In the genomic region with DNA sequence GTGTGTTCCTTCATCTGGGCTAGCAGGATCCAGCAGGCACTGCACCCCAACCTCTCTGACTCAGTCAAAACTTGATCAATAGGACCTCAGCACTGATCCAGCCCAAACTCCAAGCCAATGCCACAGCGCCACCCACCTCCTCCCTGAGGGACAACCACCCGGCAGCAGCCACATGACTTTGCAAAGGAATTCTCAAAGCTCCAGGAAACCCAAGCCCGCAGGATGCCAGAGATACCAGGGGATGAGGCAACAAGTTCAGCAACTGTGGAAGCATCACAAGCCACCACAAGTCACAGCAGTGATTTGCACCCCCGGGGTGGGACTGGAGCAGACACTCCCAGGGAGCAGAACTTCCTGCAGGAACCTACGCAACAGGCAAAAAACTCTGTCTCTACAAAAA, we compare ENCODE assay signal across 9 cellular contexts. TPM values are rescaled to one million over a fixed set of nuclear protein-coding genes. Genes with fewer than 3 reads are reported as not detected.
DNase-seq lines count a peak whose midpoint lies in the region; ATAC-seq, FAIRE-seq and TF ChIP-seq lines count a peak whose summit lies in the region.
"Had no signal": no experiment of that assay in that cellular context is flagged by ENCODE, and none has a peak within 500 bp of the region (broad histone marks: within the 10 kb centered on the region; RNA-seq: fewer than 3 reads in every experiment).

No MANE protein-coding gene starts in this region.

- H2AK5ac ChIP-seq in H1 (ENCODE audit: low read depth, low read length): no peak overlapping the region

- H3K56ac ChIP-seq in H1 (replicated peaks; ENCODE audit: insufficient read length, low read depth, low read length): no peak overlapping the region

- WGBS in H1 (ENCODE audit: extremely low coverage in 1 of 2, insufficient coverage in 1 of 2, insufficient read length in 1 of 2, insufficient replicate concordance in 2 of 2, low coverage in 1 of 2, low lambda C conversion rate in 2 of 2, missing lambda C conversion rate in 1 of 2), 2 experiments: 61% methylated on average over 5 of the region's 5 CpGs; no CpG with 5 or more reads in 1 of the 2 experiments
- WGBS in mesodermal cell (ENCODE audit: insufficient coverage in 2 of 2), 2 experiments: 49 to 51% methylated on average over 4 to 5 of the region's 5 CpGs

- POLR2A ChIA-PET in H1 (lab: Charles Lee; ENCODE audit: partially characterized antibody): interaction anchor here (0.7 to 1.9 kb wide), 6 partner anchors 10 to 38 kb away, joined by 3 to 5 read pairs (median 3); no protein-coding TSS in a partner anchor

- peak overlapping the region; percentile 89; the same call in 1 of the 2 replicates for H2BK5ac ChIP-seq in H1 (ENCODE audit: low read depth, low read length)

- no peak overlapping the region for H4K91ac ChIP-seq in H1 (replicated peaks; ENCODE audit: insufficient read length, low read length)

- no peaks in the 10 kb centered on the region for H3K36me3 Mint-ChIP-seq in activated T-helper 2 cell treated with anti-CD3 and anti-CD28 coated beads, Interferon-gamma antibody, Interleukin-2, Interleukin-4, amounts not matched to agents 10 μg/mL and 5 μg/mL and 100 μg/mL, durations not matched to agents 14 hours and 24 hours and 36 hours (ENCODE audit: low read depth)

- peaks cover 7 to 99% of the 10 kb centered on the region in 2 experiments; a peak in 3 of 4 replicates for H3K79me2 ChIP-seq in H1 (ENCODE audit: control insufficient read depth in 1 of 2, insufficient read depth in 2 of 2, low read length in 2 of 2)

- H3K14ac ChIP-seq in H1 (ENCODE audit: insufficient read length): no peak overlapping the region

- H3K23ac ChIP-seq in H1 (ENCODE audit: insufficient read length): no peak overlapping the region

- peaks cover 42% of the 10 kb centered on the region for H3K79me1 ChIP-seq in H1 (ENCODE audit: low read depth, low read length)

- CTCF ChIA-PET in H1 (lab: Charles Lee; ENCODE audit: partially characterized antibody): interaction anchor here (0.6 to 22.6 kb wide), 20 partner anchors 12 to 188 kb away, joined by 3 to 291 read pairs (median 4); partner anchors contain the start of gene ACTN1

- H3K36me3 ChIP-seq in MG63 (peaks cover 2% of the 10 kb centered on the region; the same call in 1 of the 2 replicates), H1 (ENCODE audit: control insufficient read depth in 2 of 4, insufficient read depth in 4 of 4, low read length in 3 of 4) (no peaks in the 10 kb centered on the region), mesodermal cell (ENCODE audit: control insufficient read depth, insufficient read depth, low read length) (peaks cover 47% of the 10 kb centered on the region)

- H3K27ac Mint-ChIP-seq in activated T-helper 2 cell treated with anti-CD3 and anti-CD28 coated beads, Interferon-gamma antibody, Interleukin-2, Interleukin-4, amounts not matched to agents 10 μg/mL and 5 μg/mL and 100 μg/mL, durations not matched to agents 14 hours and 24 hours and 36 hours: no peak overlapping the region

- no peaks in the 10 kb centered on the region for H3K9me3 Mint-ChIP-seq in activated T-helper 2 cell treated with anti-CD3 and anti-CD28 coated beads, Interferon-gamma antibody, Interleukin-2, Interleukin-4, amounts not matched to agents 10 μg/mL and 5 μg/mL and 100 μg/mL, durations not matched to agents 14 hours and 24 hours and 36 hours

- intact Hi-C loops in activated T-helper 2 cell treated with anti-CD3 and anti-CD28 coated beads, Interferon-gamma antibody, Interleukin-2, Interleukin-4, amounts not matched to agents 10 μg/mL and 5 μg/mL and 100 μg/mL, durations not matched to agents 14 hours and 24 hours and 36 hours (cut with micrococcal nuclease): no loop called here

- no peak overlapping the region for H2BK120ac ChIP-seq in H1 (replicated peaks; ENCODE audit: low read depth, low read length)

- TF ChIP-seq POLR2A in H1 (IDR thresholded peaks at IDR 0.05; ENCODE audit: control extremely low read depth in 1 of 2, low read depth in 2 of 2, low read length in 2 of 2): no peak

- H2BK20ac ChIP-seq in H1 (ENCODE audit: low read length): no peak overlapping the region

- ATAC-seq in GM21576 (IDR thresholded peaks at IDR 0.05; ENCODE audit: unreplicated experiment): no peak

- peak; percentile 57 for DNase-seq in AG09319 (ENCODE audit: extremely low read depth, low read depth)
- DNase-seq in MG63: peak; percentile 64
- DNase-seq in H1 (ENCODE audit: low read depth in 1 of 2, low spot score in 2 of 2): peak; percentile 74 to 82
- no peak for DNase-seq in activated T-helper 2 cell treated with anti-CD3 and anti-CD28 coated beads, Interferon-gamma antibody, Interleukin-2, Interleukin-4, amounts not matched to agents 10 μg/mL and 5 μg/mL and 100 μg/mL, durations not matched to agents 14 hours and 24 hours and 36 hours (ENCODE audit: low spot score)
- no peak for DNase-seq in GOT3 (lab: John Stamatoyannopoulos, UW)
- DNase-seq in stimulated activated naive CD4-positive, alpha-beta T cell (lab: John Stamatoyannopoulos, UW): no peak
- DNase-seq: NCI-H1436 had no signal

- H4K5ac ChIP-seq in H1 (ENCODE audit: insufficient read length, low read depth, low read length): no peak overlapping the region

- H3K18ac ChIP-seq in H1 (ENCODE audit: extremely low read depth, low read length): peak overlapping the region; percentile 84

- no peak for FAIRE-seq in H1 (lab: Jason Lieb, UNC)

- no peaks in the 10 kb centered on the region; the same call in 1 of the 2 replicates for H3K23me2 ChIP-seq in H1 (ENCODE audit: low read depth, low read length)

- H4K20me1 ChIP-seq in H1 (replicated peaks in 1 of 2; ENCODE audit: control insufficient read depth in 1 of 2, insufficient read depth in 2 of 2, low read length in 2 of 2): peaks cover 20 to 48% of the 10 kb centered on the region in 2 experiments

- H2BK15ac ChIP-seq in H1 (ENCODE audit: low read length): peak overlapping the region; percentile 34; the same call in 1 of the 2 replicates

- H2BK12ac ChIP-seq in H1 (ENCODE audit: low read depth, low read length): no peak overlapping the region

- H3K4ac ChIP-seq in H1 (replicated peaks; ENCODE audit: insufficient read length, low read depth, low read length): no peak overlapping the region

- peak overlapping the region in 1 of 2 experiments; percentile 6; a peak in 1 of 4 replicates for H3K4me2 ChIP-seq in H1 (ENCODE audit: insufficient read depth in 1 of 2, low read depth in 2 of 2, low read length in 2 of 2)

- no peak overlapping the region for H2AFZ ChIP-seq in H1 (ENCODE audit: low read length)

- peaks cover 15% of the 10 kb centered on the region for H3K4me1 Mint-ChIP-seq in activated T-helper 2 cell treated with anti-CD3 and anti-CD28 coated beads, Interferon-gamma antibody, Interleukin-2, Interleukin-4, amounts not matched to agents 10 μg/mL and 5 μg/mL and 100 μg/mL, durations not matched to agents 14 hours and 24 hours and 36 hours (ENCODE audit: low read depth)

- H3K4me3 ChIP-seq in MG63: no peak overlapping the region
- no peak overlapping the region for H3K4me3 ChIP-seq in H1 (ENCODE audit: extremely low read depth in 1 of 4, insufficient read depth in 2 of 4, low read depth in 3 of 4, low read length in 4 of 4)
- no peak overlapping the region for H3K4me3 ChIP-seq in mesodermal cell (ENCODE audit: extremely low read depth, insufficient read depth, low read length, poor library complexity, severe bottlenecking)

- peaks cover 2 to 44% (median 25%) of the 10 kb centered on the region in 4 experiments for H3K4me1 ChIP-seq in H1 (replicated peaks in 1 of 4; ENCODE audit: control insufficient read depth in 3 of 4, insufficient read depth in 4 of 4, low read length in 3 of 4)
- H3K4me1 ChIP-seq in mesodermal cell (ENCODE audit: control insufficient read depth, insufficient read depth, low read length, poor library complexity, severe bottlenecking): peaks cover 93% of the 10 kb centered on the region

- H3K27me3 ChIP-seq in MG63 (no peaks in the 10 kb centered on the region), H1 (replicated peaks in 1 of 4; ENCODE audit: control insufficient read depth in 3 of 4, extremely low read depth in 1 of 4, insufficient read depth in 3 of 4, low read length in 3 of 4) (no peaks in the 10 kb centered on the region)

- H3K9me3 ChIP-seq in MG63 (no peaks in the 10 kb centered on the region), H1 (ENCODE audit: insufficient read depth in 2 of 2, low read depth in 1 of 2, low read length in 1 of 2) (no peaks in the 10 kb centered on the region), mesodermal cell (ENCODE audit: control insufficient read depth, low read length) (no peaks in the 10 kb centered on the region)

- H3K27me3 Mint-ChIP-seq in activated T-helper 2 cell treated with anti-CD3 and anti-CD28 coated beads, Interferon-gamma antibody, Interleukin-2, Interleukin-4, amounts not matched to agents 10 μg/mL and 5 μg/mL and 100 μg/mL, durations not matched to agents 14 hours and 24 hours and 36 hours (ENCODE audit: low read depth): no peaks in the 10 kb centered on the region

- no peak overlapping the region for H4K8ac ChIP-seq in H1 (ENCODE audit: extremely low read depth, insufficient read depth, low read length)

- peak in 1 of 2 experiments; percentile 61; a peak in 1 of 3 replicates for TF ChIP-seq EP300 in H1 (IDR thresholded peaks at IDR 0.05; ENCODE audit: borderline replicate concordance in 1 of 2, low read depth in 2 of 2, low read length in 2 of 2)

- H3K27ac ChIP-seq in H1 (ENCODE audit: low read depth, low read length): no peak overlapping the region
- H3K27ac ChIP-seq in mesodermal cell (ENCODE audit: low read depth, low read length, severe bottlenecking): peak overlapping the region; percentile 93

- H3K9ac ChIP-seq in H1 (replicated peaks in 1 of 4; ENCODE audit: extremely low read depth in 1 of 4, low read depth in 3 of 4, low read length in 3 of 4): no peak overlapping the region

- peak; percentile 57 to 79 for TF ChIP-seq RAD21 in H1 (IDR thresholded peaks at IDR 0.05 in 1 of 2, conservative IDR thresholded peaks at IDR 0.05 in 1 of 2; ENCODE audit: low read depth in 2 of 2, low read length in 2 of 2)

- no peak overlapping the region for H3K4me3 Mint-ChIP-seq in activated T-helper 2 cell treated with anti-CD3 and anti-CD28 coated beads, Interferon-gamma antibody, Interleukin-2, Interleukin-4, amounts not matched to agents 10 μg/mL and 5 μg/mL and 100 μg/mL, durations not matched to agents 14 hours and 24 hours and 36 hours (ENCODE audit: low read depth)

- TF ChIP-seq CTCF in AG09319 (IDR thresholded peaks at IDR 0.05; ENCODE audit: low read depth, low read length) (peak; percentile 48), H1 (IDR thresholded peaks at IDR 0.05; ENCODE audit: control extremely low read depth in 1 of 3, insufficient read depth in 1 of 3, low read depth in 1 of 3, low read length in 3 of 3) (peak; percentile 72 to 83 (median 82))

RNA-seq across cellular contexts. Expression of gene ACTN1, which starts 37.3 kb away (rescaled TPM):
- total RNA-seq in MG63 (2014; rRNA removed; shearing (Covaris generic); ENCODE audit: low replicate concordance): 61.9 and 80.5 TPM in 2 replicates
- total RNA-seq in H1 (2021; fragmentation: NEBNext Ultra II Directional; extraction: Animal tissue kit (Norgen Biotek cat#: 25700)): 253 and 262 TPM in 2 replicates
- 236 and 302 TPM in 2 replicates for polyA plus RNA-seq in H1 (2011; rRNA removed)
- polyA plus RNA-seq in H1 (2011; cell fraction: cytosol; rRNA removed): 181 TPM
- 508 TPM for polyA plus RNA-seq in H1 (2011; cell fraction: nucleus; rRNA removed)
- polyA plus RNA-seq in H1 (2012, experiment 1 of 2): 230 to 270 TPM (median 252 TPM) in 4 replicates
- 133 TPM for polyA plus RNA-seq in H1 (2012, experiment 2 of 2)
- polyA plus RNA-seq in H1 (2013, experiment 1 of 2): 162 TPM
- polyA plus RNA-seq in H1 (2013, experiment 2 of 2): 147 TPM
- polyA minus RNA-seq in H1 (2011; rRNA and poly(A)+ RNA removed): 205 and 224 TPM in 2 replicates
- 222 TPM for polyA minus RNA-seq in H1 (2011; cell fraction: cytosol; rRNA and poly(A)+ RNA removed)
- 201 TPM for polyA minus RNA-seq in H1 (2011; cell fraction: nucleus; rRNA and poly(A)+ RNA removed)
- 357 TPM for polyA plus RNA-seq in mesodermal cell (2013, experiment 1 of 2)
- polyA plus RNA-seq in mesodermal cell (2013, experiment 2 of 2): 310 TPM
- 133 and 134 TPM in 2 replicates for total RNA-seq in activated T-helper 2 cell treated with anti-CD3 and anti-CD28 coated beads, Interferon-gamma antibody, Interleukin-2, Interleukin-4, amounts not matched to agents 10 μg/mL and 5 μg/mL and 100 μg/mL, durations not matched to agents 14 hours and 24 hours and 36 hours

Comparison
In these comparisons a context has a peak if more than half of its experiments do, and no peak if none do; other contexts are left out.
1. DNase-seq: peak in AG09319 (single experiment), MG63 (single experiment) and H1 (2 of 2); none in activated T-helper 2 cell treated with anti-CD3 and anti-CD28 coated beads, Interferon-gamma antibody, Interleukin-2, Interleukin-4, amounts not matched to agents 10 μg/mL and 5 μg/mL and 100 μg/mL, durations not matched to agents 14 hours and 24 hours and 36 hours (single experiment), GOT3 (single experiment) and stimulated activated naive CD4-positive, alpha-beta T cell (0 of 6).